13 cellular contexts compared by ENCODE assay signal in genomic region chr11:8610532-8611116, GRCh38. TPM values are rescaled to one million over a fixed set of nuclear protein-coding genes. Genes with fewer than 3 reads are reported as not detected.
DNase-seq lines count a peak whose midpoint lies in the region; ATAC-seq and TF ChIP-seq lines count a peak whose summit lies in the region.
"Had no signal": no experiment of that assay in that cellular context is flagged by ENCODE, and none has a peak within 500 bp of the region (broad histone marks: within the 10 kb centered on the region; RNA-seq: fewer than 3 reads in every experiment).

No MANE protein-coding gene starts in this region.

- intact Hi-C loops in tibial artery (cut with DNase I; ENCODE audit: low total_unique reads) = no loop called here

- no peaks in the 10 kb centered on the region for H3K9me3 Mint-ChIP-seq in activated T-helper 17 cell treated with anti-CD3 and anti-CD28 coated beads, Interleukin-2, amount 50 U/mL, for 72 hours
- H3K9me3 Mint-ChIP-seq in mesothelial cell of epicardium = no peaks in the 10 kb centered on the region
- H3K9me3 Mint-ChIP-seq: stimulated activated memory B cell treated with anti-CD40 and anti-IgM and Interleukin-4, amounts not matched to agents 10 μg/mL and 1 μg/mL and 100 μg/mL, for 72 hours had no signal

- peaks cover 6% of the 10 kb centered on the region for H3K36me3 Mint-ChIP-seq in activated T-helper 17 cell treated with anti-CD3 and anti-CD28 coated beads, Interleukin-2, amount 50 U/mL, for 72 hours (ENCODE audit: low read depth)
- peaks cover 2% of the 10 kb centered on the region for H3K36me3 Mint-ChIP-seq in mesothelial cell of epicardium

- no peaks in the 10 kb centered on the region for H3K9me3 ChIP-seq in tibial artery

- no peak for TF ChIP-seq CTCF in mesothelial cell of epicardium (IDR thresholded peaks at IDR 0.05; ENCODE audit: unreplicated experiment)
- TF ChIP-seq CTCF in tibial artery (IDR thresholded peaks at IDR 0.05) = no peak

- DNase-seq in NCI-H510A (lab: John Stamatoyannopoulos, UW) = peak; percentile 7
- no peak for DNase-seq in NCI-H510A treated with DMSO at 0.1 percent for 48 hours (lab: John Stamatoyannopoulos, UW)
- DNase-seq in mesothelial cell of epicardium (ENCODE audit: low spot score in 2 of 2, unreplicated experiment in 2 of 2) = no peak
- no peak for DNase-seq in tibial artery
- no peak for DNase-seq in SIG-M5 treated with dmso at 0.1 percent for 504 hours (lab: John Stamatoyannopoulos, UW; ENCODE audit: unreplicated experiment)
- DNase-seq: ACHN, dorsolateral prefrontal cortex, NCI-H524 treated with DMSO at 0.1 percent for 48 hours had no signal

- H3K27me3 Mint-ChIP-seq in activated T-helper 17 cell treated with anti-CD3 and anti-CD28 coated beads, Interleukin-2, amount 50 U/mL, for 72 hours = no peaks in the 10 kb centered on the region
- H3K27me3 Mint-ChIP-seq in mesothelial cell of epicardium (ENCODE audit: low read depth) = peaks cover 2% of the 10 kb centered on the region
- H3K27me3 Mint-ChIP-seq: stimulated activated memory B cell treated with anti-CD40 and anti-IgM and Interleukin-4, amounts not matched to agents 10 μg/mL and 1 μg/mL and 100 μg/mL, for 72 hours had no signal

- peak; percentile 81 for ATAC-seq in HG03354 (IDR thresholded peaks at IDR 0.05; ENCODE audit: poor library complexity, severe bottlenecking, unreplicated experiment)
- peak; percentile 58 for ATAC-seq in activated T-helper 17 cell treated with anti-CD3 and anti-CD28 coated beads, Interleukin-2, amount 50 U/mL, for 72 hours (replicated peaks)
- ATAC-seq in GM19467 (IDR thresholded peaks at IDR 0.05; ENCODE audit: unreplicated experiment) = no peak
- ATAC-seq: stimulated activated memory B cell treated with anti-CD40 and anti-IgM and Interleukin-4, amounts not matched to agents 10 μg/mL and 1 μg/mL and 100 μg/mL, for 72 hours had no signal

- peaks cover 0 to 8% (median 0%) of the 10 kb centered on the region in 3 donors for H3K36me3 ChIP-seq in tibial artery

- no peaks in the 10 kb centered on the region for H3K4me1 ChIP-seq in tibial artery

- H3K27me3 ChIP-seq in tibial artery = no peaks in the 10 kb centered on the region
- H3K27me3 ChIP-seq: dorsolateral prefrontal cortex had no signal

- H3K27ac Mint-ChIP-seq in activated T-helper 17 cell treated with anti-CD3 and anti-CD28 coated beads, Interleukin-2, amount 50 U/mL, for 72 hours = peak overlapping the region; percentile 34
- H3K27ac Mint-ChIP-seq in mesothelial cell of epicardium = peak overlapping the region; percentile 60
- H3K27ac Mint-ChIP-seq: stimulated activated memory B cell treated with anti-CD40 and anti-IgM and Interleukin-4, amounts not matched to agents 10 μg/mL and 1 μg/mL and 100 μg/mL, for 72 hours had no signal

- no peak overlapping the region for H3K4me3 ChIP-seq in tibial artery
- H3K4me3 ChIP-seq: dorsolateral prefrontal cortex, skin epidermis had no signal

- H3K27ac ChIP-seq in tibial artery = no peak overlapping the region
- H3K27ac ChIP-seq: skin epidermis had no signal

- H3K4me1 Mint-ChIP-seq in activated T-helper 17 cell treated with anti-CD3 and anti-CD28 coated beads, Interleukin-2, amount 50 U/mL, for 72 hours = peaks cover 5% of the 10 kb centered on the region
- H3K4me1 Mint-ChIP-seq in mesothelial cell of epicardium = peaks cover 8% of the 10 kb centered on the region
- H3K4me1 Mint-ChIP-seq: stimulated activated memory B cell treated with anti-CD40 and anti-IgM and Interleukin-4, amounts not matched to agents 10 μg/mL and 1 μg/mL and 100 μg/mL, for 72 hours had no signal

- no peak overlapping the region for H3K4me3 Mint-ChIP-seq in activated T-helper 17 cell treated with anti-CD3 and anti-CD28 coated beads, Interleukin-2, amount 50 U/mL, for 72 hours
- no peak overlapping the region for H3K4me3 Mint-ChIP-seq in mesothelial cell of epicardium
- H3K4me3 Mint-ChIP-seq: stimulated activated memory B cell treated with anti-CD40 and anti-IgM and Interleukin-4, amounts not matched to agents 10 μg/mL and 1 μg/mL and 100 μg/mL, for 72 hours had no signal

RNA-seq across cellular contexts. Expression of gene STK33, which starts 16.6 kb away (rescaled TPM):
- 1 to 10 TPM in 1 of 2 donors, under 1 TPM in 1; 0.40 to 1.0 TPM for total RNA-seq in activated T-helper 17 cell treated with anti-CD3 and anti-CD28 coated beads, Interleukin-2, amount 50 U/mL, for 72 hours
- 9.8 to 12.2 TPM (median 11.6 TPM) in 3 replicates for total RNA-seq in mesothelial cell of epicardium
